8 cellular contexts compared by ENCODE assay signal in genomic region chr9:124617477-124618141, GRCh38.
DNase-seq lines count a peak whose midpoint lies in the region; ATAC-seq, FAIRE-seq and TF ChIP-seq lines count a peak whose summit lies in the region.

No MANE protein-coding gene starts in this region.

- intact Hi-C loops in mammary epithelial cell (cut with micrococcal nuclease): loop anchor here (1.0 to 5.0 kb wide), 7 partner anchors 42 to 235 kb away; partner anchors contain the start of genes PSMB7 and WDR38

- peaks cover 9% of the 10 kb centered on the region for H3K4me1 ChIP-seq in mammary epithelial cell (ENCODE audit: insufficient read depth, low read length)

- H3K27ac ChIP-seq in VCaP: no peak overlapping the region
- no peak overlapping the region for H3K27ac ChIP-seq in mammary epithelial cell (ENCODE audit: insufficient read depth, low read depth, low read length)

- in situ Hi-C loops in mammary epithelial cell (cut with MboI; ENCODE audit: low sequenced_read_pairs in 2 of 2): loop anchor here (5.0 kb wide), 3 partner anchors 50 to 95 kb away; no protein-coding TSS in a partner anchor

- no peaks in the 10 kb centered on the region for H3K36me3 ChIP-seq in mammary epithelial cell (ENCODE audit: insufficient read depth, low read length)

- no TSS peak for BruUV-seq in mammary epithelial cell (replicated peaks; lab: Mats Ljungman, UMichigan)

- TF ChIP-seq CTCF in VCaP (conservative IDR thresholded peaks at IDR 0.05) (peak; percentile 96), mammary epithelial cell (conservative IDR thresholded peaks at IDR 0.05 in 1 of 2, IDR thresholded peaks at IDR 0.05 in 1 of 2; ENCODE audit: extremely low read depth in 1 of 2, insufficient read depth in 1 of 2, low read depth in 1 of 2, low read length in 2 of 2) (peak; percentile 94 to 96)

- no peaks in the 10 kb centered on the region for H3K79me2 ChIP-seq in mammary epithelial cell (ENCODE audit: insufficient read depth, low read length)

- H2AFZ ChIP-seq in mammary epithelial cell (ENCODE audit: low read depth, low read length): no peak overlapping the region

- WGBS in mammary epithelial cell (ENCODE audit: low coverage, missing lambda C conversion rate): 19% methylated on average over 3 of the region's 3 CpGs

- no peak overlapping the region for H3K9ac ChIP-seq in mammary epithelial cell (ENCODE audit: insufficient read depth, low read length)

- dilution Hi-C loops in mammary epithelial cell (cut with HindIII; ENCODE audit: low sequenced_read_pairs): loop anchor here (5.0 kb wide), 1 partner anchor 95 kb away; no protein-coding TSS in a partner anchor

- no peak overlapping the region for H3K4me3 ChIP-seq in mammary epithelial cell (replicated peaks in 1 of 3; ENCODE audit: insufficient read depth in 1 of 3, low read depth in 2 of 3, low read length in 3 of 3)

- H4K20me1 ChIP-seq in mammary epithelial cell (ENCODE audit: insufficient read depth, low read length): no peaks in the 10 kb centered on the region

- DNase-seq in AG20443 (ENCODE audit: low spot score) (peak; percentile 86), NCI-H2029 treated with DMSO at 0.1 percent for 48 hours (lab: John Stamatoyannopoulos, UW) (peak; percentile 56), mammary epithelial cell (peak; percentile 57)
- DNase-seq in stimulated activated CD4-positive, alpha-beta T cell treated with anti-CD3 and anti-CD28 coated beads, Interleukin-1b, Interleukin-23, amount 100 ng/mL, for 24 hours (ENCODE audit: low read depth in 4 of 4, low spot score in 1 of 4): peak; percentile 41 to 53 (median 50)

- H3K4me2 ChIP-seq in mammary epithelial cell (ENCODE audit: insufficient read depth, low read depth, low read length): no peak overlapping the region

- H3K27me3 ChIP-seq in mammary epithelial cell (ENCODE audit: insufficient read depth, low read length): no peaks in the 10 kb centered on the region

- CTCF ChIA-PET in mammary epithelial cell (lab: Charles Lee; ENCODE audit: low non-redundant PET): interaction anchor here (0.5 to 1.7 kb wide), 8 partner anchors 12 to 147 kb away, joined by 3 to 10 read pairs (median 6); no protein-coding TSS in a partner anchor

- no peaks in the 10 kb centered on the region for H3K9me3 ChIP-seq in mammary epithelial cell (replicated peaks; ENCODE audit: insufficient read depth, low read length)

- FAIRE-seq in islet of Langerhans (lab: Jason Lieb, UNC): peak; percentile 82

- peak; percentile 47 for ATAC-seq in GM21360 (IDR thresholded peaks at IDR 0.05; ENCODE audit: unreplicated experiment)
- no peak for ATAC-seq in HG03342 (IDR thresholded peaks at IDR 0.05; ENCODE audit: unreplicated experiment)
